In the genomic region with DNA sequence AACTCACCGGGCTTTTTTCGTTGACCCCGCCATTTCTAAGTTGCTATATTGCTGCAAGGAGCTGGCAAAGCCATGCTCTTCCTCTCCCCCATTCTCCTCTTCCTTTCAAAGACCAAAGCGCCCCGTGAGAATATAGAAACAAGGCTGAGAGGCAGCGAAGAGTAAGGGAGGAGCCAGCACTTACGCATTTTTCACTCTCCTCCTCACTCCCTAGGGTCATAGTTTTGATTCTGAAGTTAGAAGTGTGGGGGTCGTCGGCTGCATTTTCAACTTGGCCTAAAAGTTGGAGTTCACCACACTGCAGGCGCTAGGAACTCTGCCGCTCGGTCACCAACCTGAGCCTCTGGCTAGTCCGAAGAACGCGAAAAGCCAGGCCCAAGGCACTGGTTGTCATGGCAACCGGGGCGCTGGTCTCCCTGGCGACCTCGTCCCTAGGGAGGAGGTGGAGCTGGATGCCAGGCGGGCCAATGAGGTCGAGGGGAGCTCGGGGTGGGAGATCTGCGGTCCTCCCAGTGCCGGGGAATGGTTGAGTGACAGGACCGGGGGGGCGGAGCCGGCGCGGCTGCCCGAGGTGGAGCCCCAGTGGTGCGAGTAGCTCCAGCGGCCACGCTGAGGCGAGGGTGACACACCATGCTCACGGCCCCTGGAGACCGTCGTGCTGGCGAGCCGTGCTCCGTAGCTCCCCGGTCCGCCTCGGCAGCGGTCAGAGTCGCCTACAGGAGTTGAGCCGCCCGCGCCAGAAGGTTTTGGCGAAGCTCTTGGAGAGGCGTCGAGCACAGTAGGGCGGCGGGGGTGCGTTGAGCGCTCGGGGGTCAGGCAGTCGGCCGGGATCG, we compare ENCODE assay signal across 8 cellular contexts. TPM values are rescaled to one million over a fixed set of nuclear protein-coding genes. Genes with fewer than 3 reads are reported as not detected.
DNase-seq lines count a peak whose midpoint lies in the region; ATAC-seq and TF ChIP-seq lines count a peak whose summit lies in the region.

A gene with protein sequence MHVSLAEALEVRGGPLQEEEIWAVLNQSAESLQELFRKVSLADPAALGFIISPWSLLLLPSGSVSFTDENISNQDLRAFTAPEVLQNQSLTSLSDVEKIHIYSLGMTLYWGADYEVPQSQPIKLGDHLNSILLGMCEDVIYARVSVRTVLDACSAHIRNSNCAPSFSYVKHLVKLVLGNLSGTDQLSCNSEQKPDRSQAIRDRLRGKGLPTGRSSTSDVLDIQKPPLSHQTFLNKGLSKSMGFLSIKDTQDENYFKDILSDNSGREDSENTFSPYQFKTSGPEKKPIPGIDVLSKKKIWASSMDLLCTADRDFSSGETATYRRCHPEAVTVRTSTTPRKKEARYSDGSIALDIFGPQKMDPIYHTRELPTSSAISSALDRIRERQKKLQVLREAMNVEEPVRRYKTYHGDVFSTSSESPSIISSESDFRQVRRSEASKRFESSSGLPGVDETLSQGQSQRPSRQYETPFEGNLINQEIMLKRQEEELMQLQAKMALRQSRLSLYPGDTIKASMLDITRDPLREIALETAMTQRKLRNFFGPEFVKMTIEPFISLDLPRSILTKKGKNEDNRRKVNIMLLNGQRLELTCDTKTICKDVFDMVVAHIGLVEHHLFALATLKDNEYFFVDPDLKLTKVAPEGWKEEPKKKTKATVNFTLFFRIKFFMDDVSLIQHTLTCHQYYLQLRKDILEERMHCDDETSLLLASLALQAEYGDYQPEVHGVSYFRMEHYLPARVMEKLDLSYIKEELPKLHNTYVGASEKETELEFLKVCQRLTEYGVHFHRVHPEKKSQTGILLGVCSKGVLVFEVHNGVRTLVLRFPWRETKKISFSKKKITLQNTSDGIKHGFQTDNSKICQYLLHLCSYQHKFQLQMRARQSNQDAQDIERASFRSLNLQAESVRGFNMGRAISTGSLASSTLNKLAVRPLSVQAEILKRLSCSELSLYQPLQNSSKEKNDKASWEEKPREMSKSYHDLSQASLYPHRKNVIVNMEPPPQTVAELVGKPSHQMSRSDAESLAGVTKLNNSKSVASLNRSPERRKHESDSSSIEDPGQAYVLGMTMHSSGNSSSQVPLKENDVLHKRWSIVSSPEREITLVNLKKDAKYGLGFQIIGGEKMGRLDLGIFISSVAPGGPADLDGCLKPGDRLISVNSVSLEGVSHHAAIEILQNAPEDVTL (N-terminal part only) (plus strand): TSS at position 590 of the 833 bp plus-strand sequence. CDS start 40,942 bp downstream, outside the sequence.

- DNase-seq in AG08396 (ENCODE audit: low spot score): peak; percentile 97
- peak; percentile 98 for DNase-seq in NCI-H510A (lab: John Stamatoyannopoulos, UW)
- peak; percentile 56 to 61 for DNase-seq in activated CD4-positive, alpha-beta T cell treated with anti-CD3 and anti-CD28 coated beads, Interleukin-2, amount 50 U/mL, for 4 hours
- DNase-seq in ecto neural progenitor cell (ENCODE audit: low spot score): peak; percentile 99
- DNase-seq in right lobe of liver: peak; percentile 89 to 92 (median 89)
- peak; percentile 53 to 65 for DNase-seq in stimulated activated CD4-positive, alpha-beta T cell treated with anti-CD3 and anti-CD28 coated beads, Interleukin-2, amount 100 ng/mL, for 48 hours

- intact Hi-C loops in right lobe of liver (cut with DNase I): no loop called here

- peak within 1 kb of the TSS; percentile 18 to 48 (median 36) for H3K27ac ChIP-seq in right lobe of liver

- H3K36me3 ChIP-seq in right lobe of liver: no peaks in the 10 kb centered on the region

- 7% methylated on average over 25 of the region's 59 CpGs for WGBS in right lobe of liver (ENCODE audit: insufficient coverage, low coverage, low lambda C conversion rate, missing lambda C conversion rate)

- peaks cover 2 to 24% of the 10 kb centered on the region in 2 donors for H3K27me3 ChIP-seq in right lobe of liver

- peaks cover 0 to 13% (median 0%) of the 10 kb centered on the region in 4 donors for H3K4me1 ChIP-seq in right lobe of liver

- H3K9me3 ChIP-seq in right lobe of liver: no peaks in the 10 kb centered on the region

- H3K4me3 ChIP-seq in right lobe of liver: peak within 1 kb of the TSS; percentile 39 to 54 (median 45)

- peak; percentile 97 for ATAC-seq in GM19023 (IDR thresholded peaks at IDR 0.05; ENCODE audit: unreplicated experiment)
- ATAC-seq in HG03175 (IDR thresholded peaks at IDR 0.05; ENCODE audit: unreplicated experiment): peak; percentile 96
- ATAC-seq in right lobe of liver: peak; percentile 93 to 99 (median 97)

- no peak for TF ChIP-seq CTCF in right lobe of liver (IDR thresholded peaks at IDR 0.05)

- peak; percentile 45 for TF ChIP-seq POLR2A in right lobe of liver (IDR thresholded peaks at IDR 0.05)

RNA-seq across cellular contexts. Expression of the gene that starts here (rescaled TPM):
- 1 to 10 TPM in 3 of 6 experiments, under 1 TPM in 3; 0.73 to 2.2 (median 1.0) TPM for total RNA-seq in right lobe of liver

Comparison
In these comparisons a context has a peak if more than half of its experiments do, and no peak if none do; other contexts are left out.
1. Peak in every context shown above with its lines: DNase-seq, ATAC-seq, H3K4me3 ChIP-seq and H3K27ac ChIP-seq.